In genomic region chr16:9898555-9898954, GRCh38 we compare ENCODE assay signal across 22 cellular contexts.
DNase-seq lines count a peak whose midpoint lies in the region; ATAC-seq and TF ChIP-seq lines count a peak whose summit lies in the region.
"Had no signal": no experiment of that assay in that cellular context is flagged by ENCODE, and none has a peak within 500 bp of the region (broad histone marks: within the 10 kb centered on the region; RNA-seq: fewer than 3 reads in every experiment).

No MANE protein-coding gene starts in this region.

- H3K27ac ChIP-seq in MM.1S (ENCODE audit: low read length): no peak overlapping the region
- H3K27ac ChIP-seq in ascending aorta: no peak overlapping the region
- H3K27ac ChIP-seq: A549; BLaER1 treated with 17β-estradiol and CSF1 and Interleukin-3, amounts not matched to agents 10 nM and 100 nM had no signal

- no peaks in the 10 kb centered on the region for H3K9me3 ChIP-seq in MM.1S (replicated peaks; ENCODE audit: insufficient read depth, low read length)
- no peaks in the 10 kb centered on the region for H3K9me3 ChIP-seq in adipocyte (ENCODE audit: control insufficient read depth, low read length)
- no peaks in the 10 kb centered on the region for H3K9me3 ChIP-seq in ascending aorta
- H3K9me3 ChIP-seq: A549; BE2C; BLaER1 treated with 17β-estradiol and CSF1 and Interleukin-3, amounts not matched to agents 10 nM and 100 nM had no signal

- DNase-seq in MM.1S: no peak
- DNase-seq in adipocyte (ENCODE audit: low read depth): no peak
- no peak for DNase-seq in posterior cingulate gyrus
- no peak for DNase-seq in ascending aorta (ENCODE audit: low spot score in 2 of 2)
- DNase-seq in occipital lobe (lab: John Stamatoyannopoulos, UW): no peak
- DNase-seq: 8988T; ACHN; AML-193; BE2C; CD4-positive, alpha-beta T cell; CD8-positive, alpha-beta memory T cell; DMS 273 treated with DMSO at 0.1 percent for 48 hours; DMS79; EL; GDM1; H9 had no signal

- peak overlapping the region; percentile 49 for H3K4me2 ChIP-seq in MM.1S (ENCODE audit: low read depth, low read length)
- H3K4me2 ChIP-seq: A549; BLaER1 treated with 17β-estradiol and CSF1 and Interleukin-3, amounts not matched to agents 10 nM and 100 nM; GM23338 had no signal

- H3K36me3 ChIP-seq in MM.1S (replicated peaks; ENCODE audit: insufficient read depth, low read length) (no peaks in the 10 kb centered on the region), adipocyte (ENCODE audit: control insufficient read depth, insufficient read depth, low read length, severe bottlenecking) (no peaks in the 10 kb centered on the region), ascending aorta (no peaks in the 10 kb centered on the region)
- H3K36me3 ChIP-seq: BE2C; BLaER1 treated with 17β-estradiol and CSF1 and Interleukin-3, amounts not matched to agents 10 nM and 100 nM had no signal

- ATAC-seq in GM19324 (IDR thresholded peaks at IDR 0.05; ENCODE audit: low FRiP score, unreplicated experiment): peak; percentile 38
- no peak for ATAC-seq in activated CD4-positive, CD25-positive, alpha-beta regulatory T cell treated with anti-CD3 and anti-CD28 coated beads, Interleukin-2, amount 50 U/mL, for 24 hours
- ATAC-seq: A549, GM23338, HCT116 had no signal

- H3K27me3 ChIP-seq in MM.1S (replicated peaks; ENCODE audit: insufficient read depth, low read length) (no peaks in the 10 kb centered on the region), adipocyte (replicated peaks; ENCODE audit: control insufficient read depth, insufficient read depth, low read length) (no peaks in the 10 kb centered on the region), ascending aorta (no peaks in the 10 kb centered on the region)
- H3K27me3 ChIP-seq: BE2C; BLaER1 treated with 17β-estradiol and CSF1 and Interleukin-3, amounts not matched to agents 10 nM and 100 nM had no signal

- no peaks in the 10 kb centered on the region for H4K20me1 ChIP-seq in MM.1S (ENCODE audit: insufficient read depth, low read length)
- H4K20me1 ChIP-seq: BLaER1 treated with 17β-estradiol and CSF1 and Interleukin-3, amounts not matched to agents 10 nM and 100 nM had no signal

- H3K4me3 ChIP-seq in MM.1S (ENCODE audit: low read length): no peak overlapping the region
- peak overlapping the region; percentile 15 for H3K4me3 ChIP-seq in adipocyte (ENCODE audit: low read length)
- H3K4me3 ChIP-seq in ascending aorta: no peak overlapping the region
- H3K4me3 ChIP-seq: A549; BLaER1 treated with 17β-estradiol and CSF1 and Interleukin-3, amounts not matched to agents 10 nM and 100 nM; GM23338 had no signal

- peak overlapping the region; percentile 67; the same call in 1 of the 2 replicates for H2AFZ ChIP-seq in MM.1S (ENCODE audit: low read length)
- H2AFZ ChIP-seq: GM23338 had no signal

- intact Hi-C loops in posterior cingulate gyrus (cut with DNase I) (no loop called here), ascending aorta (cut with DNase I) (no loop called here)

- peaks cover 3% of the 10 kb centered on the region; the same call in 1 of the 2 replicates for H3K4me1 ChIP-seq in MM.1S (ENCODE audit: low read length)
- H3K4me1 ChIP-seq in adipocyte (ENCODE audit: control insufficient read depth, insufficient read depth, low read length): no peaks in the 10 kb centered on the region
- no peaks in the 10 kb centered on the region for H3K4me1 ChIP-seq in ascending aorta
- H3K4me1 ChIP-seq: A549; BE2C; BLaER1 treated with 17β-estradiol and CSF1 and Interleukin-3, amounts not matched to agents 10 nM and 100 nM had no signal

- H3K79me2 ChIP-seq in MM.1S (ENCODE audit: low read length): no peaks in the 10 kb centered on the region

- no peaks in the 10 kb centered on the region for H3F3A ChIP-seq in MM.1S (ENCODE audit: insufficient read depth, low read length)

- no peak overlapping the region for H3K9ac ChIP-seq in MM.1S (ENCODE audit: low read length)
- no peak overlapping the region for H3K9ac ChIP-seq in adipocyte (ENCODE audit: low read length)
- H3K9ac ChIP-seq: BLaER1 treated with 17β-estradiol and CSF1 and Interleukin-3, amounts not matched to agents 10 nM and 100 nM had no signal

- TF ChIP-seq CTCF in MM.1S (IDR thresholded peaks at IDR 0.05; ENCODE audit: low read length) (no peak), ascending aorta (IDR thresholded peaks at IDR 0.05) (no peak)

- H3K9me2 ChIP-seq in MM.1S (replicated peaks; ENCODE audit: insufficient read depth, low read length): no peaks in the 10 kb centered on the region
